8 cellular contexts compared by ENCODE assay signal in genomic region chr14:63727231-63727735, GRCh38. TPM values are rescaled to one million over a fixed set of nuclear protein-coding genes. Genes with fewer than 3 reads are reported as not detected.
DNase-seq lines count a peak whose midpoint lies in the region; ATAC-seq, FAIRE-seq and TF ChIP-seq lines count a peak whose summit lies in the region.

No MANE protein-coding gene starts in this region.

- no peak for TF ChIP-seq POLR2A in GM12891 (IDR thresholded peaks at IDR 0.05; ENCODE audit: low read depth, low read length)

- under 1% methylated on average over 45 of the region's 45 CpGs for WGBS in right cardiac atrium

- H3K4me3 ChIP-seq in AG04449 (ENCODE audit: low read depth, low read length) = peak overlapping the region; percentile 85
- H3K4me3 ChIP-seq in right cardiac atrium (ENCODE audit: low read length) = peak overlapping the region; percentile 77

- H3K4me1 ChIP-seq in right cardiac atrium (ENCODE audit: control insufficient read depth, insufficient read depth, low read length) = no peaks in the 10 kb centered on the region

- peak; percentile 74 for FAIRE-seq in GM12891 (lab: Jason Lieb, UNC)

- no peak for TF ChIP-seq CTCF in AG04449 (IDR thresholded peaks at IDR 0.05; ENCODE audit: insufficient read depth, low read length, missing control alignments)

- CTCF ChIA-PET in AG04449 (lab: Yijun Ruan, JAX) = interaction anchor here (0.7 to 1.6 kb wide), 4 partner anchors 13 to 99 kb away, joined by 3 read pairs; no protein-coding TSS in a partner anchor

- POLR2A ChIA-PET in AG04449 (lab: Yijun Ruan, JAX) = interaction anchor here (0.8 kb wide), 1 partner anchor 86 kb away, joined by 5 read pairs; the partner anchor contains the start of gene WDR89

- no peaks in the 10 kb centered on the region for H3K27me3 ChIP-seq in right cardiac atrium (ENCODE audit: control insufficient read depth, insufficient read depth)

- H3K27ac ChIP-seq in right cardiac atrium (ENCODE audit: low read length) = peak overlapping the region; percentile 78

- no peaks in the 10 kb centered on the region for H3K9me3 ChIP-seq in right cardiac atrium (ENCODE audit: control insufficient read depth, low read length)

- no peak for DNase-seq in AG04449 (ENCODE audit: low read depth, low spot score)
- DNase-seq in GM12891 (ENCODE audit: insufficient read length, low spot score) = no peak
- peak; percentile 28 to 76 for DNase-seq in NCI-H526 (lab: John Stamatoyannopoulos, UW)
- peak in 40 of 56 donors; percentile 8 to 69 (median 32) for DNase-seq in amygdala (lab: John Stamatoyannopoulos, UW)
- DNase-seq in right cardiac atrium = peak; percentile 42 to 80 (median 77)
- peak; percentile 39 for DNase-seq in pons (ENCODE audit: low spot score)
- DNase-seq in OCI-M2 (lab: John Stamatoyannopoulos, UW; ENCODE audit: unreplicated experiment) = no peak

- intact Hi-C loops in right cardiac atrium (cut with DNase I) = no loop called here

- peak; percentile 33 for ATAC-seq in HG02798 (IDR thresholded peaks at IDR 0.05; ENCODE audit: poor library complexity, unreplicated experiment)
- ATAC-seq in right cardiac atrium = peak; percentile 79 to 81

TF ChIP-seq in GM12891, 5 proteins besides CTCF, POLR2A, EP300 and RAD21:
- TF ChIP-seq POLR2AphosphoS5 (IDR thresholded peaks at IDR 0.05; ENCODE audit: low read depth, low read length) (no peak), SPI1 (IDR thresholded peaks at IDR 0.05; ENCODE audit: low read depth, low read length) (no peak), PAX5 (IDR thresholded peaks at IDR 0.05; ENCODE audit: insufficient read depth, low read length, severe bottlenecking) (no peak), TAF1 (IDR thresholded peaks at IDR 0.05; ENCODE audit: low read depth, low read length) (no peak), POU2F2 (IDR thresholded peaks at IDR 0.05; ENCODE audit: low read depth, low read length) (no peak)

RNA-seq across cellular contexts. Expression of gene SGPP1, which starts 0.6 kb away (rescaled TPM):
- 7.4 TPM for polyA plus RNA-seq in GM12891 (2012; ENCODE audit: low read depth, missing spikeins)
- 1 to 10 TPM; 7.5 to 9.1 (median 7.9) TPM for total RNA-seq in right cardiac atrium
- 5.4 TPM for polyA plus RNA-seq in right cardiac atrium

Comparison
In these comparisons a context has a peak if more than half of its experiments do, and no peak if none do; other contexts are left out.
1. DNase-seq: peak in NCI-H526 (2 of 2), amygdala (40 of 56), right cardiac atrium (3 of 3) and pons (single experiment); none in AG04449 (single experiment), GM12891 (single experiment) and OCI-M2 (single experiment).